Comparison of ENCODE assay signal across 1 cellular context in genomic region chr7:155807805-155808550, GRCh38.
A peak's percentile ranks its signal among the peaks of the same experiment; 100 is the strongest.
TF ChIP-seq lines count a peak whose summit lies in the region.

No MANE protein-coding gene starts in this region.

TF ChIP-seq in HepG2, 621 proteins besides CTCF, POLR2A, EP300 and RAD21 (continued from another document and continues in another):
- TF ChIP-seq ZNF609 (CRISPR knock-in tag; IDR thresholded peaks at IDR 0.05; ENCODE audit: borderline replicate concordance), result no peak; the same call in 1 of the 2 replicates
- TF ChIP-seq SKIL (CRISPR knock-in tag; IDR thresholded peaks at IDR 0.05; ENCODE audit: borderline replicate concordance), result peak; percentile 44
- no peak for TF ChIP-seq MIER3 (CRISPR knock-in tag; IDR thresholded peaks at IDR 0.05; ENCODE audit: borderline replicate concordance)
- no peak for TF ChIP-seq ZNF737 (CRISPR knock-in tag; IDR thresholded peaks at IDR 0.05; ENCODE audit: borderline replicate concordance)
- no peak for TF ChIP-seq HNRNPK (IDR thresholded peaks at IDR 0.05; ENCODE audit: low read depth, low read length, poor library complexity, severe bottlenecking)
- TF ChIP-seq FOXP1 (IDR thresholded peaks at IDR 0.05), result no peak
- TF ChIP-seq FOXP1 (CRISPR knock-in tag; IDR thresholded peaks at IDR 0.05), result no peak
- no peak for TF ChIP-seq NFAT5 (CRISPR knock-in tag; IDR thresholded peaks at IDR 0.05)
- TF ChIP-seq ZNF800 (CRISPR knock-in tag; IDR thresholded peaks at IDR 0.05), result no peak
- TF ChIP-seq IRX3 (CRISPR knock-in tag; IDR thresholded peaks at IDR 0.05; ENCODE audit: borderline replicate concordance, low read depth), result no peak
- TF ChIP-seq MAFG (CRISPR knock-in tag; IDR thresholded peaks at IDR 0.05), result no peak
- TF ChIP-seq ZNF572 (CRISPR knock-in tag; IDR thresholded peaks at IDR 0.05), result no peak
- TF ChIP-seq TOPORS (CRISPR knock-in tag; IDR thresholded peaks at IDR 0.05), result no peak; the same call in 1 of the 2 replicates
- no peak for TF ChIP-seq ZNF629 (CRISPR knock-in tag; conservative IDR thresholded peaks at IDR 0.05)
- no peak for TF ChIP-seq ZNF253 (CRISPR knock-in tag; IDR thresholded peaks at IDR 0.05; ENCODE audit: borderline replicate concordance)
- TF ChIP-seq ONECUT2 (CRISPR knock-in tag; IDR thresholded peaks at IDR 0.05), result peak; percentile 41; the same call in 1 of the 2 replicates
- TF ChIP-seq ZNF597 (CRISPR knock-in tag; IDR thresholded peaks at IDR 0.05), result no peak
- peak in 1 of 2 experiments; percentile 43; a peak in 1 of 4 replicates for TF ChIP-seq KLF16 (CRISPR knock-in tag; IDR thresholded peaks at IDR 0.05)
- TF ChIP-seq GATAD1 (CRISPR knock-in tag; IDR thresholded peaks at IDR 0.05), result no peak
- TF ChIP-seq NFYC (CRISPR knock-in tag; IDR thresholded peaks at IDR 0.05), result no peak
- TF ChIP-seq TAF1 (CRISPR knock-in tag; IDR thresholded peaks at IDR 0.05), result no peak
- no peak for TF ChIP-seq ZBTB2 (CRISPR knock-in tag; IDR thresholded peaks at IDR 0.05; ENCODE audit: low read depth)
- no peak for TF ChIP-seq TRIM24 (CRISPR knock-in tag; IDR thresholded peaks at IDR 0.05)
- TF ChIP-seq, protein P1, sequence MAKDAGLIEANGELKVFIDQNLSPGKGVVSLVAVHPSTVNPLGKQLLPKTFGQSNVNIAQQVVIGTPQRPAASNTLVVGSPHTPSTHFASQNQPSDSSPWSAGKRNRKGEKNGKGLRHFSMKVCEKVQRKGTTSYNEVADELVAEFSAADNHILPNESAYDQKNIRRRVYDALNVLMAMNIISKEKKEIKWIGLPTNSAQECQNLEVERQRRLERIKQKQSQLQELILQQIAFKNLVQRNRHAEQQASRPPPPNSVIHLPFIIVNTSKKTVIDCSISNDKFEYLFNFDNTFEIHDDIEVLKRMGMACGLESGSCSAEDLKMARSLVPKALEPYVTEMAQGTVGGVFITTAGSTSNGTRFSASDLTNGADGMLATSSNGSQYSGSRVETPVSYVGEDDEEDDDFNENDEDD (CRISPR knock-in tag; IDR thresholded peaks at IDR 0.05; ENCODE audit: borderline replicate concordance), result no peak
- TF ChIP-seq ZNF749 (CRISPR knock-in tag; IDR thresholded peaks at IDR 0.05; ENCODE audit: borderline replicate concordance), result no peak
- peak; percentile 50; the same call in 1 of the 2 replicates for TF ChIP-seq NR2C2 (CRISPR knock-in tag; IDR thresholded peaks at IDR 0.05; ENCODE audit: borderline replicate concordance)
- no peak; the same call in 1 of the 2 replicates for TF ChIP-seq ERF (CRISPR knock-in tag; IDR thresholded peaks at IDR 0.05)
- TF ChIP-seq ZBTB42 (CRISPR knock-in tag; IDR thresholded peaks at IDR 0.05), result no peak
- TF ChIP-seq, protein P2, sequence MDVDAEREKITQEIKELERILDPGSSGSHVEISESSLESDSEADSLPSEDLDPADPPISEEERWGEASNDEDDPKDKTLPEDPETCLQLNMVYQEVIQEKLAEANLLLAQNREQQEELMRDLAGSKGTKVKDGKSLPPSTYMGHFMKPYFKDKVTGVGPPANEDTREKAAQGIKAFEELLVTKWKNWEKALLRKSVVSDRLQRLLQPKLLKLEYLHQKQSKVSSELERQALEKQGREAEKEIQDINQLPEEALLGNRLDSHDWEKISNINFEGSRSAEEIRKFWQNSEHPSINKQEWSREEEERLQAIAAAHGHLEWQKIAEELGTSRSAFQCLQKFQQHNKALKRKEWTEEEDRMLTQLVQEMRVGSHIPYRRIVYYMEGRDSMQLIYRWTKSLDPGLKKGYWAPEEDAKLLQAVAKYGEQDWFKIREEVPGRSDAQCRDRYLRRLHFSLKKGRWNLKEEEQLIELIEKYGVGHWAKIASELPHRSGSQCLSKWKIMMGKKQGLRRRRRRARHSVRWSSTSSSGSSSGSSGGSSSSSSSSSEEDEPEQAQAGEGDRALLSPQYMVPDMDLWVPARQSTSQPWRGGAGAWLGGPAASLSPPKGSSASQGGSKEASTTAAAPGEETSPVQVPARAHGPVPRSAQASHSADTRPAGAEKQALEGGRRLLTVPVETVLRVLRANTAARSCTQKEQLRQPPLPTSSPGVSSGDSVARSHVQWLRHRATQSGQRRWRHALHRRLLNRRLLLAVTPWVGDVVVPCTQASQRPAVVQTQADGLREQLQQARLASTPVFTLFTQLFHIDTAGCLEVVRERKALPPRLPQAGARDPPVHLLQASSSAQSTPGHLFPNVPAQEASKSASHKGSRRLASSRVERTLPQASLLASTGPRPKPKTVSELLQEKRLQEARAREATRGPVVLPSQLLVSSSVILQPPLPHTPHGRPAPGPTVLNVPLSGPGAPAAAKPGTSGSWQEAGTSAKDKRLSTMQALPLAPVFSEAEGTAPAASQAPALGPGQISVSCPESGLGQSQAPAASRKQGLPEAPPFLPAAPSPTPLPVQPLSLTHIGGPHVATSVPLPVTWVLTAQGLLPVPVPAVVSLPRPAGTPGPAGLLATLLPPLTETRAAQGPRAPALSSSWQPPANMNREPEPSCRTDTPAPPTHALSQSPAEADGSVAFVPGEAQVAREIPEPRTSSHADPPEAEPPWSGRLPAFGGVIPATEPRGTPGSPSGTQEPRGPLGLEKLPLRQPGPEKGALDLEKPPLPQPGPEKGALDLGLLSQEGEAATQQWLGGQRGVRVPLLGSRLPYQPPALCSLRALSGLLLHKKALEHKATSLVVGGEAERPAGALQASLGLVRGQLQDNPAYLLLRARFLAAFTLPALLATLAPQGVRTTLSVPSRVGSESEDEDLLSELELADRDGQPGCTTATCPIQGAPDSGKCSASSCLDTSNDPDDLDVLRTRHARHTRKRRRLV (CRISPR knock-in tag; IDR thresholded peaks at IDR 0.05), result 0 out of 2 replicates have a peak, but pooled peaks have one; percentile 32
- TF ChIP-seq KDM5A (IDR thresholded peaks at IDR 0.05; ENCODE audit: borderline replicate concordance, low read length), result no peak
